In genomic region chr1:231985624-231986023, GRCh38 we compare ENCODE assay signal across 15 cellular contexts.
"Had no signal": no experiment of that assay in that cellular context is flagged by ENCODE, and none has a peak within 500 bp of the region (broad histone marks: within the 10 kb centered on the region; RNA-seq: fewer than 3 reads in every experiment).

No MANE protein-coding gene starts in this region.

- H3K27me3 ChIP-seq: colonic mucosa, uterus had no signal

- ATAC-seq: activated CD8-positive, alpha-beta memory T cell treated with anti-CD3 and anti-CD28 coated beads, Interleukin-2, amount 10 ng/mL, durations not matched to agents 7 days and 5 days; left cardiac atrium; lower lobe of right lung; psoas muscle had no signal

- H3K27me3 Mint-ChIP-seq: activated CD8-positive, alpha-beta memory T cell treated with anti-CD3 and anti-CD28 coated beads, Interleukin-2, amount 10 ng/mL, durations not matched to agents 7 days and 5 days; activated naive CD8-positive, alpha-beta T cell had no signal

- H3K9me3 ChIP-seq: colonic mucosa, lower lobe of right lung, psoas muscle, uterus had no signal

- H3K4me1 ChIP-seq: colonic mucosa, lower lobe of right lung, psoas muscle, uterus had no signal

- H3K4me3 ChIP-seq: colonic mucosa, lower lobe of right lung, psoas muscle, uterus had no signal

- H3K27ac ChIP-seq: colonic mucosa, lower lobe of right lung, psoas muscle, uterus had no signal

- H3K27ac Mint-ChIP-seq: activated CD8-positive, alpha-beta memory T cell treated with anti-CD3 and anti-CD28 coated beads, Interleukin-2, amount 10 ng/mL, durations not matched to agents 7 days and 5 days; activated naive CD8-positive, alpha-beta T cell; mesothelial cell of epicardium; nephron progenitor cell had no signal

- H3K36me3 ChIP-seq: colonic mucosa, lower lobe of right lung, uterus had no signal

- DNase-seq: activated CD8-positive, alpha-beta memory T cell treated with anti-CD3 and anti-CD28 coated beads, Interleukin-2, amount 10 ng/mL, durations not matched to agents 7 days and 5 days; activated gamma-delta T cell; activated T-cell treated with anti-CD3 and anti-CD28 coated beads, Interleukin-2, amount 50 U/mL, for 1 hour; amniotic stem cell; caudate nucleus; colonic mucosa; left cardiac atrium; lower lobe of right lung; nephron progenitor cell; psoas muscle; stimulated activated CD4-positive, alpha-beta T cell treated with anti-CD3 and anti-CD28 coated beads, Interleukin-1b, Interleukin-23, amount 100 ng/mL, for 48 hours; T-helper 9 cell; uterus had no signal

- H3K36me3 Mint-ChIP-seq: activated CD8-positive, alpha-beta memory T cell treated with anti-CD3 and anti-CD28 coated beads, Interleukin-2, amount 10 ng/mL, durations not matched to agents 7 days and 5 days; mesothelial cell of epicardium had no signal

- H3K4me3 Mint-ChIP-seq: activated CD8-positive, alpha-beta memory T cell treated with anti-CD3 and anti-CD28 coated beads, Interleukin-2, amount 10 ng/mL, durations not matched to agents 7 days and 5 days; activated naive CD8-positive, alpha-beta T cell; mesothelial cell of epicardium; nephron progenitor cell had no signal

- H3K9me3 Mint-ChIP-seq: nephron progenitor cell had no signal
